24 cellular contexts compared by ENCODE assay signal in the genomic region with DNA sequence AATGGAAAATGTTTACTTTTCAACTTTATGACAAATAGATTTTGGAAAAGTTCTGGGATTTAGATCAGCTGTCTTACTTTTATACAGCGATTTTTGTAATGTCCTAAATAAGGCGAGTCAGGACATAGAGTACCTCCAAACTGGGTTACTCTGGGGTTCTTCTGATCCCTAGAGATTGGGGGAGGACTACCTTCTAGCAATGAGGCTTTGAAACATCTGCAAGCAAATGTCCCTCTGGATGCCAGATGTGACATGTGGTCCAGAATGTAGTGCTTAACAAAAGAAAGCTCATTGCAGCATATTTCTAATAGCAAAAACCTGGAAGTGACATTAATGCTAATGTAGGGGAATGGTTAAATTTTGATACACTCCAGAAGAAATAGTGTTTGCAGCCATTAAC.
"Had no signal": no experiment of that assay in that cellular context is flagged by ENCODE, and none has a peak within 500 bp of the region (broad histone marks: within the 10 kb centered on the region; RNA-seq: fewer than 3 reads in every experiment).

No MANE protein-coding gene starts in this region.

- H3K27me3 ChIP-seq: brain microvascular endothelial cell, dorsolateral prefrontal cortex, esophagus muscularis mucosa had no signal

- H3K9me3 ChIP-seq: esophagus muscularis mucosa had no signal

- H3K27ac ChIP-seq: brain microvascular endothelial cell, coronary artery, dorsolateral prefrontal cortex had no signal

- H3K4me3 ChIP-seq: coronary artery, dorsolateral prefrontal cortex, esophagus muscularis mucosa had no signal

- H3K4me1 ChIP-seq: esophagus muscularis mucosa had no signal

- DNase-seq: activated CD4-positive, alpha-beta memory T cell treated with anti-CD3 and anti-CD28 coated beads, Interleukin-2, amount 10 ng/mL, durations not matched to agents 7 days and 5 days; activated CD4-positive, alpha-beta T cell treated with anti-CD3 and anti-CD28 coated beads for 36 hours; activated CD4-positive, alpha-beta T cell treated with anti-CD3 and anti-CD28 coated beads, Interleukin-2, amount 10 ng/mL, durations not matched to agents 7 days and 5 days; activated CD4-positive, alpha-beta T cell treated with anti-CD3 and anti-CD28 coated beads, Interleukin-2, amount 50 U/mL, for 4 hours; activated CD4-positive, CD25-positive, alpha-beta regulatory T cell; activated CD4-positive, CD25-positive, alpha-beta regulatory T cell treated with anti-CD3 and anti-CD28 coated beads, Interleukin-2, amount 50 U/mL, for 72 hours; activated CD8-positive, alpha-beta memory T cell treated with anti-CD3 and anti-CD28 coated beads, Interleukin-2, amount 50 U/mL, for 48 hours; activated gamma-delta T cell treated with Interleukin-2 at 50 U/mL for 16 hours; activated naive CD4-positive, alpha-beta T cell treated with anti-CD3 and anti-CD28 coated beads, Interleukin-2, amount 50 U/mL, for 16 hours; activated naive CD4-positive, alpha-beta T cell treated with Interleukin-2 at 50 U/mL for 16 hours; activated T-cell treated with anti-CD3 and anti-CD28 coated beads for 4 hours; activated T-cell treated with anti-CD3 and anti-CD28 coated beads, Interleukin-2, amount 50 U/mL, for 24 hours; activated T-cell treated with anti-CD3 and anti-CD28 coated beads, Interleukin-2, amount 50 U/mL, for 72 hours; amniotic stem cell; anterior cingulate cortex; brain microvascular endothelial cell; dorsolateral prefrontal cortex; effector memory CD8-positive, alpha-beta T cell; foreskin melanocyte; head of caudate nucleus; hippocampal formation; T-helper 2 cell had no signal

- ATAC-seq: activated CD4-positive, alpha-beta T cell treated with anti-CD3 and anti-CD28 coated beads for 36 hours; activated T-cell treated with anti-CD3 and anti-CD28 coated beads, Interleukin-2, amount 50 U/mL, for 72 hours; effector memory CD8-positive, alpha-beta T cell had no signal
